ENCODE assay signal across 8 cellular contexts in genomic region chr17:14069251-14069981, GRCh38. TPM values are rescaled to one million over a fixed set of nuclear protein-coding genes. Genes with fewer than 3 reads are reported as not detected.
DNase-seq lines count a peak whose midpoint lies in the region; ATAC-seq and TF ChIP-seq lines count a peak whose summit lies in the region.

Gene COX10, plus strand, starts transcription at chr17:14069504. Its CDS starts 102 bp downstream, at chr17:14069606.

- H3K36me3 ChIP-seq in Peyer's patch, result no peaks in the 10 kb centered on the region
- H3K36me3 ChIP-seq in esophagus squamous epithelium, result peaks cover 0 to 14% (median 0%) of the 10 kb centered on the region in 3 donors

- no peak for TF ChIP-seq RAD21 in Ishikawa (IDR thresholded peaks at IDR 0.05; ENCODE audit: low read depth)

- H3K27me3 ChIP-seq in Peyer's patch (no peaks in the 10 kb centered on the region), esophagus squamous epithelium (no peaks in the 10 kb centered on the region)

- peak; percentile 86 to 91 for TF ChIP-seq POLR2A in Peyer's patch (IDR thresholded peaks at IDR 0.05)
- TF ChIP-seq POLR2A in esophagus squamous epithelium (IDR thresholded peaks at IDR 0.05), result peak in 3 of 4 donors; percentile 29 to 76 (median 53)

- peak; percentile 99 for ATAC-seq in GM21619 (IDR thresholded peaks at IDR 0.05; ENCODE audit: unreplicated experiment)

- intact Hi-C loops in esophagus squamous epithelium (cut with DNase I), result no loop called here

- peak within 1 kb of the TSS; percentile 80 to 88 (median 82) for H3K27ac ChIP-seq in Peyer's patch
- peak within 1 kb of the TSS; percentile 87 to 92 (median 88) for H3K27ac ChIP-seq in esophagus squamous epithelium

- no peak for TF ChIP-seq EP300 in Ishikawa (IDR thresholded peaks at IDR 0.05; ENCODE audit: borderline replicate concordance)

- peaks cover 0 to 26% (median 6%) of the 10 kb centered on the region in 4 donors for H3K4me1 ChIP-seq in Peyer's patch
- peaks cover 9 to 37% (median 20%) of the 10 kb centered on the region in 3 donors for H3K4me1 ChIP-seq in esophagus squamous epithelium

- DNase-seq in DMS53 (lab: John Stamatoyannopoulos, UW), result peak; percentile 85
- DNase-seq in Peyer's patch, result peak; percentile 88 to 95 (median 94)
- peak; percentile 90 to 92 for DNase-seq in activated T-cell treated with anti-CD3 and anti-CD28 coated beads, Interleukin-2, amount 50 U/mL, for 48 hours
- peak; percentile 30 for DNase-seq in esophagus squamous epithelium (lab: John Stamatoyannopoulos, UW)
- peak; percentile 86 for DNase-seq in myocyte (ENCODE audit: low read depth)
- peak; percentile 73 to 81 for DNase-seq in stimulated activated CD8-positive, alpha-beta memory T cell treated with anti-CD3 and anti-CD28 coated beads, Interleukin-7, amount 100 ng/mL, for 48 hours (ENCODE audit: extremely low read depth in 1 of 2, low read depth in 1 of 2)

- H3K9me3 ChIP-seq in Peyer's patch (no peaks in the 10 kb centered on the region), esophagus squamous epithelium (peaks cover 0 to 5% (median 0%) of the 10 kb centered on the region in 3 donors)

- WGBS in esophagus squamous epithelium, 2 donors, result 1% methylated on average over 20 of the region's 47 CpGs; no CpG with 5 or more reads in 1 of the 2 donors

- TF ChIP-seq CTCF in Peyer's patch (IDR thresholded peaks at IDR 0.05), result no peak
- TF ChIP-seq CTCF in esophagus squamous epithelium (IDR thresholded peaks at IDR 0.05), result no peak

- H3K4me3 ChIP-seq in Peyer's patch (peak within 1 kb of the TSS; percentile 79 to 97 (median 92)), esophagus squamous epithelium (peak within 1 kb of the TSS; percentile 79 to 100 (median 96))

TF ChIP-seq in Ishikawa, 13 proteins besides CTCF, POLR2A, EP300 and RAD21:
- TF ChIP-seq TEAD4 (IDR thresholded peaks at IDR 0.05), result no peak
- TF ChIP-seq CREB1 (IDR thresholded peaks at IDR 0.05; ENCODE audit: low read depth), result peak; percentile 76
- TF ChIP-seq REST (IDR thresholded peaks at IDR 0.05; ENCODE audit: low read depth), result no peak
- peak; percentile 55; the same call in 1 of the 2 replicates for TF ChIP-seq EGR1 (IDR thresholded peaks at IDR 0.05)
- TF ChIP-seq USF1 (IDR thresholded peaks at IDR 0.05), result peak; percentile 17; the same call in 1 of the 2 replicates
- TF ChIP-seq FOXM1 (IDR thresholded peaks at IDR 0.05; ENCODE audit: borderline replicate concordance, low read depth), result 0 out of 2 replicates have a peak, but pooled peaks have one; percentile 37
- peak; percentile 96 for TF ChIP-seq YY1 (IDR thresholded peaks at IDR 0.05; ENCODE audit: low read depth)
- peak; percentile 88 for TF ChIP-seq MAX (IDR thresholded peaks at IDR 0.05)
- peak; percentile 100 for TF ChIP-seq TAF1 (IDR thresholded peaks at IDR 0.05; ENCODE audit: low read depth)
- no peak for TF ChIP-seq CEBPB (IDR thresholded peaks at IDR 0.05)

RNA-seq across cellular contexts. Expression of gene COX10, which starts in this region (rescaled TPM):
- total RNA-seq in Peyer's patch (10 to 100 TPM; 23.9 to 90.9 (median 64.4) TPM), esophagus squamous epithelium (10 to 100 TPM; 12.5 to 36.0 (median 24.3) TPM), myocyte (25.8 and 31.1 TPM in 2 replicates)
- polyA plus RNA-seq in myocyte (2012), result 8.9 TPM

Comparison
In these comparisons a context has a peak if more than half of its experiments do, and no peak if none do; other contexts are left out.
1. Peak in every context shown above with its lines: DNase-seq, ATAC-seq, H3K4me3 ChIP-seq and H3K27ac ChIP-seq.
2. DNase-seq: peak in every context shown above with its lines; median percentile 94 in Peyer's patch; 91 in activated T-cell treated with anti-CD3 and anti-CD28 coated beads, Interleukin-2, amount 50 U/mL, for 48 hours; 86 in myocyte; 85 in DMS53; 77 in stimulated activated CD8-positive, alpha-beta memory T cell treated with anti-CD3 and anti-CD28 coated beads, Interleukin-7, amount 100 ng/mL, for 48 hours; 30 in esophagus squamous epithelium.